12 cellular contexts compared by ENCODE assay signal in genomic region chr11:71206186-71206585, GRCh38. TPM values are rescaled to one million over a fixed set of nuclear protein-coding genes. Genes with fewer than 3 reads are reported as not detected.
DNase-seq lines count a peak whose midpoint lies in the region; ATAC-seq and TF ChIP-seq lines count a peak whose summit lies in the region.
"Had no signal": no experiment of that assay in that cellular context is flagged by ENCODE, and none has a peak within 500 bp of the region (broad histone marks: within the 10 kb centered on the region; RNA-seq: fewer than 3 reads in every experiment).

No MANE protein-coding gene starts in this region.

- H3K36me3 Mint-ChIP-seq in GM23338 (ENCODE audit: low read depth), result peaks cover 26% of the 10 kb centered on the region
- no peaks in the 10 kb centered on the region for H3K36me3 Mint-ChIP-seq in activated T-cell treated with anti-CD3 and anti-CD28 coated beads, Interleukin-2, amount 50 U/mL, for 24 hours (ENCODE audit: low read depth)

- peak overlapping the region; percentile 42; the same call in 1 of the 2 replicates for H3K27ac ChIP-seq in GM23338 (ENCODE audit: low read depth)
- H3K27ac ChIP-seq: SK-N-MC had no signal

- no peak overlapping the region; the same call in 2 of the 3 replicates for H3K4me3 Mint-ChIP-seq in GM23338
- no peak overlapping the region for H3K4me3 Mint-ChIP-seq in activated T-cell treated with anti-CD3 and anti-CD28 coated beads, Interleukin-2, amount 50 U/mL, for 24 hours

- H3K27me3 ChIP-seq in GM23338 (ENCODE audit: insufficient read depth) (no peaks in the 10 kb centered on the region), kidney epithelial cell (ENCODE audit: control insufficient read depth, insufficient read depth, low read length) (no peaks in the 10 kb centered on the region)

- peak; percentile 36 for ATAC-seq in GM23338

- DNase-seq in GM23338 (ENCODE audit: low spot score) (peak; percentile 58), kidney epithelial cell (ENCODE audit: low read depth) (peak; percentile 38), retina (peak; percentile 59), LoVo (ENCODE audit: low spot score) (no peak), cerebellum (ENCODE audit: low spot score) (no peak), GF-D8 (lab: John Stamatoyannopoulos, UW) (no peak)
- no peak for DNase-seq in activated T-cell treated with anti-CD3 and anti-CD28 coated beads, Interleukin-2, amount 50 U/mL, for 24 hours
- DNase-seq: activated CD4-positive, CD25-positive, alpha-beta regulatory T cell treated with anti-CD3 and anti-CD28 coated beads, Interleukin-2, amount 50 U/mL, for 72 hours; Calu3; NCI-H1092 had no signal

- no peak overlapping the region for H2AFZ ChIP-seq in GM23338

- H3K4me3 ChIP-seq in GM23338 (no peak overlapping the region), WI38 (ENCODE audit: low read depth, low read length) (peak overlapping the region; percentile 46), kidney epithelial cell (ENCODE audit: low read depth, low read length) (no peak overlapping the region)
- H3K4me3 ChIP-seq: SK-N-MC had no signal

- H3K36me3 ChIP-seq in GM23338 (ENCODE audit: insufficient read depth) (no peaks in the 10 kb centered on the region), kidney epithelial cell (ENCODE audit: control insufficient read depth, insufficient read depth, low read length) (no peaks in the 10 kb centered on the region)

- no peaks in the 10 kb centered on the region for H3K9me2 ChIP-seq in GM23338 (ENCODE audit: insufficient read depth)

- peaks cover 22% of the 10 kb centered on the region for H4K20me1 ChIP-seq in GM23338 (replicated peaks; ENCODE audit: insufficient read depth)

- TF ChIP-seq CTCF in GM23338 (conservative IDR thresholded peaks at IDR 0.05; ENCODE audit: low read depth in 2 of 2) (no peak), WI38 (IDR thresholded peaks at IDR 0.05; ENCODE audit: low read depth, low read length) (no peak), kidney epithelial cell (IDR thresholded peaks at IDR 0.05; ENCODE audit: insufficient read depth, low read length, poor library complexity, severe bottlenecking) (no peak)

- H3K27me3 Mint-ChIP-seq in GM23338 (ENCODE audit: insufficient read depth, low read depth, poor library complexity), result peaks cover 11% of the 10 kb centered on the region
- H3K27me3 Mint-ChIP-seq in activated T-cell treated with anti-CD3 and anti-CD28 coated beads, Interleukin-2, amount 50 U/mL, for 24 hours, result peaks cover 6% of the 10 kb centered on the region

- H3K4me1 Mint-ChIP-seq in GM23338, result peaks cover 40% of the 10 kb centered on the region
- H3K4me1 Mint-ChIP-seq in activated T-cell treated with anti-CD3 and anti-CD28 coated beads, Interleukin-2, amount 50 U/mL, for 24 hours (ENCODE audit: low read depth), result no peaks in the 10 kb centered on the region

- H3K27ac Mint-ChIP-seq in GM23338, result peak overlapping the region; percentile 32
- no peak overlapping the region for H3K27ac Mint-ChIP-seq in activated T-cell treated with anti-CD3 and anti-CD28 coated beads, Interleukin-2, amount 50 U/mL, for 24 hours

- peaks cover 84% of the 10 kb centered on the region for H3K79me2 ChIP-seq in GM23338 (replicated peaks; ENCODE audit: insufficient read depth)

- no peaks in the 10 kb centered on the region for H3F3A ChIP-seq in GM23338 (replicated peaks; ENCODE audit: low read depth)

- H3K4me1 ChIP-seq in GM23338 (ENCODE audit: insufficient read depth), result peaks cover 19% of the 10 kb centered on the region

- H3K9me3 Mint-ChIP-seq in GM23338, result 0 out of 3 replicates have a peak, but pooled peaks cover 3% of the 10 kb centered on the region
- H3K9me3 Mint-ChIP-seq in activated T-cell treated with anti-CD3 and anti-CD28 coated beads, Interleukin-2, amount 50 U/mL, for 24 hours, result no peaks in the 10 kb centered on the region

- peak overlapping the region; percentile 66 for H3K4me2 ChIP-seq in GM23338

TF ChIP-seq in GM23338, 12 proteins besides CTCF, POLR2A, EP300 and RAD21:
- TF ChIP-seq, protein P1, sequence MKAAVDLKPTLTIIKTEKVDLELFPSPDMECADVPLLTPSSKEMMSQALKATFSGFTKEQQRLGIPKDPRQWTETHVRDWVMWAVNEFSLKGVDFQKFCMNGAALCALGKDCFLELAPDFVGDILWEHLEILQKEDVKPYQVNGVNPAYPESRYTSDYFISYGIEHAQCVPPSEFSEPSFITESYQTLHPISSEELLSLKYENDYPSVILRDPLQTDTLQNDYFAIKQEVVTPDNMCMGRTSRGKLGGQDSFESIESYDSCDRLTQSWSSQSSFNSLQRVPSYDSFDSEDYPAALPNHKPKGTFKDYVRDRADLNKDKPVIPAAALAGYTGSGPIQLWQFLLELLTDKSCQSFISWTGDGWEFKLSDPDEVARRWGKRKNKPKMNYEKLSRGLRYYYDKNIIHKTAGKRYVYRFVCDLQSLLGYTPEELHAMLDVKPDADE (IDR thresholded peaks at IDR 0.05), result no peak
- TF ChIP-seq STAT1 (IDR thresholded peaks at IDR 0.05; ENCODE audit: unreplicated experiment), result no peak
- TF ChIP-seq JUNB (IDR thresholded peaks at IDR 0.05; ENCODE audit: unreplicated experiment), result no peak
TF ChIP-seq in GM23338: peak in this region for 0.

RNA-seq across cellular contexts. Expression of gene SHANK2, which starts 46.2 kb away (rescaled TPM):
- total RNA-seq in GM23338 (2014; rRNA removed; shearing (Covaris generic)), result 73.1 and 81.4 TPM in 2 replicates
- polyA plus RNA-seq in GM23338 (2016; fragmentation: Nextera tagmentation; extraction: Ambion mirVana), result 16.7 and 22.0 TPM in 2 replicates
- total RNA-seq in kidney epithelial cell (12.5 and 16.0 TPM in 2 replicates), cerebellum (59.0 TPM)

Comparison
In these comparisons a context has a peak if more than half of its experiments do, and no peak if none do; other contexts are left out.
1. DNase-seq: peak in GM23338 (single experiment), kidney epithelial cell (single experiment) and retina (single experiment); none in LoVo (single experiment), activated T-cell treated with anti-CD3 and anti-CD28 coated beads, Interleukin-2, amount 50 U/mL, for 24 hours (single experiment), cerebellum (single experiment) and GF-D8 (single experiment).